In genomic region chr3:165854696-165855095, GRCh38 we compare ENCODE assay signal across 8 cellular contexts.
DNase-seq lines count a peak whose midpoint lies in the region; ATAC-seq, FAIRE-seq and TF ChIP-seq lines count a peak whose summit lies in the region.

No MANE protein-coding gene starts in this region.

- H3K4me3 Mint-ChIP-seq in stimulated activated memory B cell treated with anti-CD40 and anti-IgM and Interleukin-4, amounts not matched to agents 10 μg/mL and 1 μg/mL and 100 μg/mL, for 72 hours: no peak overlapping the region

- in situ Hi-C loops in GM13976 (cut with MboI; ENCODE audit: low sequenced_read_pairs, unreplicated experiment): no loop called here

- H3K36me3 Mint-ChIP-seq in stimulated activated memory B cell treated with anti-CD40 and anti-IgM and Interleukin-4, amounts not matched to agents 10 μg/mL and 1 μg/mL and 100 μg/mL, for 72 hours: no peaks in the 10 kb centered on the region

- DNase-seq in GM13976 (ENCODE audit: low spot score) (peak; percentile 25), HK-2 (ENCODE audit: unreplicated experiment) (peak; percentile 9), SKM-1 (lab: John Stamatoyannopoulos, UW; ENCODE audit: unreplicated experiment) (peak; percentile 35), head of caudate nucleus (no peak)
- no peak for DNase-seq in activated T-cell treated with anti-CD3 and anti-CD28 coated beads, Interleukin-2, amount 50 U/mL, for 1 hour

- no peaks in the 10 kb centered on the region for H3K27me3 Mint-ChIP-seq in stimulated activated memory B cell treated with anti-CD40 and anti-IgM and Interleukin-4, amounts not matched to agents 10 μg/mL and 1 μg/mL and 100 μg/mL, for 72 hours

- H3K4me1 Mint-ChIP-seq in stimulated activated memory B cell treated with anti-CD40 and anti-IgM and Interleukin-4, amounts not matched to agents 10 μg/mL and 1 μg/mL and 100 μg/mL, for 72 hours: no peaks in the 10 kb centered on the region

- ATAC-seq in HG02884 (IDR thresholded peaks at IDR 0.05; ENCODE audit: unreplicated experiment): no peak
- no peak for ATAC-seq in stimulated activated memory B cell treated with anti-CD40 and anti-IgM and Interleukin-4, amounts not matched to agents 10 μg/mL and 1 μg/mL and 100 μg/mL, for 72 hours

- H3K9me3 Mint-ChIP-seq in stimulated activated memory B cell treated with anti-CD40 and anti-IgM and Interleukin-4, amounts not matched to agents 10 μg/mL and 1 μg/mL and 100 μg/mL, for 72 hours: no peaks in the 10 kb centered on the region

- H3K27ac Mint-ChIP-seq in stimulated activated memory B cell treated with anti-CD40 and anti-IgM and Interleukin-4, amounts not matched to agents 10 μg/mL and 1 μg/mL and 100 μg/mL, for 72 hours: no peak overlapping the region

- FAIRE-seq in islet of Langerhans (lab: Jason Lieb, UNC): peak; percentile 95

- peak; percentile 31 for TF ChIP-seq CTCF in GM13976 (IDR thresholded peaks at IDR 0.05; ENCODE audit: borderline replicate concordance, control extremely low read depth, extremely low read depth, insufficient read depth, missing control alignments)

- intact Hi-C loops in head of caudate nucleus (cut with DNase I): no loop called here

Comparison
In these comparisons a context has a peak if more than half of its experiments do, and no peak if none do; other contexts are left out.
1. DNase-seq: peak in GM13976 (single experiment), HK-2 (single experiment) and SKM-1 (single experiment); none in activated T-cell treated with anti-CD3 and anti-CD28 coated beads, Interleukin-2, amount 50 U/mL, for 1 hour (single experiment) and head of caudate nucleus (0 of 42).